ENCODE assay signal across 9 cellular contexts in genomic region chr2:231065966-231066365, GRCh38. TPM values are rescaled to one million over a fixed set of nuclear protein-coding genes. Genes with fewer than 3 reads are reported as not detected.
"Had no signal": no experiment of that assay in that cellular context is flagged by ENCODE, and none has a peak within 500 bp of the region (broad histone marks: within the 10 kb centered on the region; RNA-seq: fewer than 3 reads in every experiment).

No MANE protein-coding gene starts in this region.

- DNase-seq: GM23248, GOT3, H9, HCEC 1CT, Karpas-422, KBM-7 had no signal

- FAIRE-seq: HTR-8/SVneo had no signal

RNA-seq across cellular contexts. Expression of gene HTR2B, which starts 58.9 kb away (rescaled TPM):
- total RNA-seq: GM23248, H4, H9, HT-29 had no signal
